ENCODE assay signal across 19 cellular contexts in the genomic region with DNA sequence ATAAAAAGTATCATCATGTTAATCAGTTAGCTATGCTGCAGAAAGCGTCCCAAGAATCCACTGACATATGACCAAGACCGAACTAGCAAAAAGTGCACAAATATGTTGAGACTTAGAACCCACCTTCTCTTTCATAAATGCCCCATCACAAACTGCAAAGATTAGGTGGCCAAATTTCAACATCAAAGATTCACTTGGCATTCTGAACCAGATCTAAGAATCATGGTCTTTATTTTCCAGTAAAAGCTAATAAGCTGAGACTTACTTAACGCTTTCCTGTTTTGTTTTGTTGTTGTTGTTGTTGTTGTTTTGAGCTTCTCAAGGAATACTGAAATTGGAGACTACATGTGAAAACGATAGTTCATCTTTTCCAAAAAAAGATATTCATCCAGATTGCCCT.
"Had no signal": no experiment of that assay in that cellular context is flagged by ENCODE, and none has a peak within 500 bp of the region (broad histone marks: within the 10 kb centered on the region; RNA-seq: fewer than 3 reads in every experiment).

No MANE protein-coding gene starts in this region.

- DNase-seq: activated CD4-positive, alpha-beta T cell treated with anti-CD3 and anti-CD28 coated beads for 1 hour; activated CD4-positive, alpha-beta T cell treated with anti-CD3 and anti-CD28 coated beads, Interleukin-2, amount 50 U/mL, for 48 hours; activated CD8-positive, alpha-beta memory T cell treated with anti-CD3 and anti-CD28 coated beads, Interleukin-2, amount 10 ng/mL, durations not matched to agents 7 days and 5 days; activated effector memory CD4-positive, alpha-beta T cell treated with Interleukin-2 at 50 U/mL for 16 hours; activated naive CD4-positive, alpha-beta T cell treated with anti-CD3 and anti-CD28 coated beads, Interleukin-2, amount 50 U/mL, for 16 hours; activated T-cell treated with anti-CD3 and anti-CD28 coated beads, Interleukin-2, amount 50 U/mL, for 1 hour; adrenal gland; cortex of kidney; effector CD8-positive, alpha-beta T cell; esophagus squamous epithelium; glutamatergic neuron; immature natural killer cell; lower lobe of right lung; naive thymus-derived CD8-positive, alpha-beta T cell; T-helper 9 cell had no signal

- H3K4me3 Mint-ChIP-seq: activated CD8-positive, alpha-beta memory T cell treated with anti-CD3 and anti-CD28 coated beads, Interleukin-2, amount 10 ng/mL, durations not matched to agents 7 days and 5 days; immature natural killer cell; naive thymus-derived CD8-positive, alpha-beta T cell; stimulated activated effector memory CD8-positive, alpha-beta T cell treated with anti-CD3 and anti-CD28 coated beads, Interleukin-12 subunit alpha, Interleukin-12 subunit beta, amount 100 ng/mL, for 72 hours; type B pancreatic cell had no signal

- H3K27ac ChIP-seq: esophagus squamous epithelium, lower lobe of right lung, parathyroid adenoma, SK-N-MC had no signal

- H3K4me1 Mint-ChIP-seq: activated CD8-positive, alpha-beta memory T cell treated with anti-CD3 and anti-CD28 coated beads, Interleukin-2, amount 10 ng/mL, durations not matched to agents 7 days and 5 days had no signal

- H3K27me3 ChIP-seq: adrenal gland, esophagus squamous epithelium had no signal

- H3K36me3 Mint-ChIP-seq: activated CD8-positive, alpha-beta memory T cell treated with anti-CD3 and anti-CD28 coated beads, Interleukin-2, amount 10 ng/mL, durations not matched to agents 7 days and 5 days; immature natural killer cell; stimulated activated effector memory CD8-positive, alpha-beta T cell treated with anti-CD3 and anti-CD28 coated beads, Interleukin-12 subunit alpha, Interleukin-12 subunit beta, amount 100 ng/mL, for 72 hours; type B pancreatic cell had no signal

- H3K4me3 ChIP-seq: adrenal gland, esophagus squamous epithelium, lower lobe of right lung, SK-N-MC had no signal

- ATAC-seq: activated CD8-positive, alpha-beta memory T cell treated with anti-CD3 and anti-CD28 coated beads, Interleukin-2, amount 10 ng/mL, durations not matched to agents 7 days and 5 days; lower lobe of right lung; naive thymus-derived CD8-positive, alpha-beta T cell; stimulated activated effector memory CD8-positive, alpha-beta T cell treated with anti-CD3 and anti-CD28 coated beads, Interleukin-12 subunit alpha, Interleukin-12 subunit beta, amount 100 ng/mL, for 72 hours had no signal

- H3K36me3 ChIP-seq: adrenal gland, esophagus squamous epithelium, lower lobe of right lung had no signal

- H3K9me3 Mint-ChIP-seq: immature natural killer cell; naive thymus-derived CD8-positive, alpha-beta T cell; stimulated activated effector memory CD8-positive, alpha-beta T cell treated with anti-CD3 and anti-CD28 coated beads, Interleukin-12 subunit alpha, Interleukin-12 subunit beta, amount 100 ng/mL, for 72 hours; type B pancreatic cell had no signal

- H3K27ac Mint-ChIP-seq: activated CD8-positive, alpha-beta memory T cell treated with anti-CD3 and anti-CD28 coated beads, Interleukin-2, amount 10 ng/mL, durations not matched to agents 7 days and 5 days; stimulated activated effector memory CD8-positive, alpha-beta T cell treated with anti-CD3 and anti-CD28 coated beads, Interleukin-12 subunit alpha, Interleukin-12 subunit beta, amount 100 ng/mL, for 72 hours; type B pancreatic cell had no signal

- H3K9me3 ChIP-seq: esophagus squamous epithelium, lower lobe of right lung had no signal

- H3K27me3 Mint-ChIP-seq: activated CD8-positive, alpha-beta memory T cell treated with anti-CD3 and anti-CD28 coated beads, Interleukin-2, amount 10 ng/mL, durations not matched to agents 7 days and 5 days; naive thymus-derived CD8-positive, alpha-beta T cell; type B pancreatic cell had no signal

- H3K4me1 ChIP-seq: lower lobe of right lung had no signal
